ENCODE assay signal across 1 cellular context in genomic region chr2:208210688-208211451, GRCh38.
A peak's percentile ranks its signal among the peaks of the same experiment; 100 is the strongest.
TF ChIP-seq lines count a peak whose summit lies in the region.

No MANE protein-coding gene starts in this region.

TF ChIP-seq in K562, 482 proteins besides CTCF, POLR2A, EP300 and RAD21 (continued from another document):
- TF ChIP-seq HMBOX1 (IDR thresholded peaks at IDR 0.05) (no peak), ZNF830 (CRISPR knock-in tag; IDR thresholded peaks at IDR 0.05) (no peak), DIDO1 (tag; IDR thresholded peaks at IDR 0.05; ENCODE audit: low read depth) (no peak), L3MBTL2 (IDR thresholded peaks at IDR 0.05) (peak; percentile 58), KHSRP (IDR thresholded peaks at IDR 0.05) (no peak), MEIS2 (IDR thresholded peaks at IDR 0.05; ENCODE audit: partially characterized antibody) (no peak), CUX1 (CRISPR knock-in tag; IDR thresholded peaks at IDR 0.05) (no peak), ATF2 (CRISPR knock-in tag; IDR thresholded peaks at IDR 0.05) (no peak)
TF ChIP-seq in K562: peak in this region for 3.
